In the genomic region with DNA sequence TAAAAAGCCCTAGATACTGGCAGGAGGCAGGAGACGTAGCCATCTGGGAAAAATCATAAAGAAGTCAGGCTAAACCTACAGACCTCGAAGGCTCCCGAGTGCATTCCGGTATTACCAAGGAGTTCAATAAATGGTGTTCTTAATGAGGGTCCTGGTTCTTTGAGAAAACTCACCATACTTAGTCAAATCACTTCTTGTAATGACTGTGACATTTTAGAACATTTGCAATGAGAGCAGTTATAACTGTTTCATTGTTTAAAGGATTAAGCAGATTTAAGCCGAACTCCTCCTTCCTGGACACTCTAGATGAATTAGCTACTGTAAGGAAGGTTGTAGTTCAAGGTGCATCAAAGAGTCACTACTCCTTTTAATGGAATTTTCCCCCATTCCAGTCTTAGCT, we compare ENCODE assay signal across 21 cellular contexts.
DNase-seq lines count a peak whose midpoint lies in the region; TF ChIP-seq lines count a peak whose summit lies in the region.
"Had no signal": no experiment of that assay in that cellular context is flagged by ENCODE, and none has a peak within 500 bp of the region (broad histone marks: within the 10 kb centered on the region; RNA-seq: fewer than 3 reads in every experiment).

No MANE protein-coding gene starts in this region.

- no peaks in the 10 kb centered on the region for H3K36me3 Mint-ChIP-seq in progenitor cell of endocrine pancreas (ENCODE audit: insufficient read depth)
- H3K36me3 Mint-ChIP-seq: CD8-positive, alpha-beta memory T cell had no signal

- H3K9me3 Mint-ChIP-seq in progenitor cell of endocrine pancreas (ENCODE audit: low read depth): no peaks in the 10 kb centered on the region
- H3K9me3 Mint-ChIP-seq: CD8-positive, alpha-beta memory T cell; H9 had no signal

- H3K27ac Mint-ChIP-seq in progenitor cell of endocrine pancreas: peak overlapping the region; percentile 22
- H3K27ac Mint-ChIP-seq: CD8-positive, alpha-beta memory T cell had no signal

- peaks cover 43% of the 10 kb centered on the region for H3K4me1 Mint-ChIP-seq in progenitor cell of endocrine pancreas (ENCODE audit: low read depth)

- TF ChIP-seq CTCF in progenitor cell of endocrine pancreas (IDR thresholded peaks at IDR 0.05; ENCODE audit: unreplicated experiment) (no peak), GM20000 (IDR thresholded peaks at IDR 0.05; ENCODE audit: extremely low read depth, missing control alignments) (no peak)

- H3K4me3 Mint-ChIP-seq in progenitor cell of endocrine pancreas (ENCODE audit: low read depth): no peak overlapping the region
- H3K4me3 Mint-ChIP-seq: CD8-positive, alpha-beta memory T cell; H9 had no signal

- DNase-seq in COLO829 (ENCODE audit: low spot score) (peak; percentile 31), NCI-H524 treated with DMSO at 0.1 percent for 48 hours (lab: John Stamatoyannopoulos, UW) (peak; percentile 58), foreskin melanocyte (peak; percentile 16), progenitor cell of endocrine pancreas (ENCODE audit: low spot score, unreplicated experiment) (no peak), DMS 273 treated with DMSO at 0.1 percent for 48 hours (lab: John Stamatoyannopoulos, UW) (no peak), GM20000 (ENCODE audit: low spot score) (no peak), T-helper 2 cell (no peak), middle frontal gyrus (ENCODE audit: extremely low spot score, low spot score) (no peak)
- DNase-seq: AML-193; C1 segment of cervical spinal cord; CD8-positive, alpha-beta memory T cell; DMS79 treated with DMSO at 0.1 percent for 48 hours; H9; KBM-7; NCI-H1092; NCI-H1436 treated with DMSO at 0.1 percent for 48 hours; NCI-H1930; NCI-H2227 treated with DMSO at 0.1 percent for 48 hours; NCI-H510A; NCI-H748 treated with DMSO at 0.1 percent for 48 hours; Peyer's patch had no signal

- H3K27me3 Mint-ChIP-seq in progenitor cell of endocrine pancreas: no peaks in the 10 kb centered on the region

Comparison
In these comparisons a context has a peak if more than half of its experiments do, and no peak if none do; other contexts are left out.
1. DNase-seq: peak in COLO829 (single experiment), NCI-H524 treated with DMSO at 0.1 percent for 48 hours (single experiment) and foreskin melanocyte (single experiment); none in progenitor cell of endocrine pancreas (single experiment), DMS 273 treated with DMSO at 0.1 percent for 48 hours (single experiment), GM20000 (single experiment), T-helper 2 cell (0 of 5) and middle frontal gyrus (single experiment).